In the genomic region with DNA sequence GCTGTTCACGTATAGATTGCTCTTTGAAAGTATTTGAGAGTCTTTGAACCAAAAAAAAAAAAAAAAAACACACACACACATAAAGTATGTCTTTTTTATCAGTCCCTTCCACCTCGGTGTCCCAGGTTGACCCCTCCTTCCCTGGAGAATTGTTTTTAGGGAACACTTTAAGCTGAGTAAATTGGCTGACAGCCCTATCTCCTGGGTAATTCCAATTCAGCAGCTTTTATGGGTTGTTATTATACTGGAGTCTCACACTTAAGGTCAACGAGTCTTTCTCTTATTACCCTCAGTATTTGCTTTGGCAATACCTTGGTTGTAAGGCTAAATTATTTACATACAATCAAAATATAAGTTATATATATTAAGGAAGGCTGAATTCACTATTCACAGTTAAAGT, we compare ENCODE assay signal across 24 cellular contexts.
"Had no signal": no experiment of that assay in that cellular context is flagged by ENCODE, and none has a peak within 500 bp of the region (broad histone marks: within the 10 kb centered on the region; RNA-seq: fewer than 3 reads in every experiment).

No MANE protein-coding gene starts in this region.

- H3K27ac Mint-ChIP-seq: activated B cell treated with CpG ODN at 0.5 μM for 24 hours; activated CD4-positive, alpha-beta T cell treated with anti-CD3 and anti-CD28 coated beads for 36 hours; activated naive CD4-positive, alpha-beta T cell treated with anti-CD3 and anti-CD28 coated beads for 36 hours; activated T-cell treated with anti-CD3 and anti-CD28 coated beads, Interleukin-2, amount 50 U/mL, for 24 hours; activated T-helper 2 cell treated with anti-CD3 and anti-CD28 coated beads, Interferon-gamma antibody, Interleukin-2, Interleukin-4, amounts not matched to agents 10 μg/mL and 5 μg/mL and 100 μg/mL, durations not matched to agents 14 hours and 24 hours and 36 hours; natural killer cell treated with Interleukin-12 subunit alpha and Interleukin-12 subunit beta and Interleukin-15 and Interleukin-18, amount 100 ng/mL, for 72 hours; type B pancreatic cell had no signal

- FAIRE-seq: bronchial epithelial cell, islet of Langerhans had no signal

- H3K4me3 Mint-ChIP-seq: activated B cell treated with CpG ODN at 0.5 μM for 24 hours; activated CD4-positive, alpha-beta T cell treated with anti-CD3 and anti-CD28 coated beads for 36 hours; activated naive CD4-positive, alpha-beta T cell treated with anti-CD3 and anti-CD28 coated beads for 36 hours; activated T-cell treated with anti-CD3 and anti-CD28 coated beads, Interleukin-2, amount 50 U/mL, for 24 hours; natural killer cell treated with Interleukin-12 subunit alpha and Interleukin-12 subunit beta and Interleukin-15 and Interleukin-18, amount 100 ng/mL, for 72 hours; type B pancreatic cell had no signal

- H3K4me1 ChIP-seq: esophagus muscularis mucosa, gastroesophageal sphincter, prostate gland, spleen had no signal

- H3K36me3 ChIP-seq: esophagus muscularis mucosa, gastroesophageal sphincter, prostate gland, spleen, thoracic aorta had no signal

- H3K9me3 ChIP-seq: esophagus muscularis mucosa, prostate gland, thoracic aorta had no signal

- H3K36me3 Mint-ChIP-seq: type B pancreatic cell had no signal

- H3K27me3 Mint-ChIP-seq: natural killer cell treated with Interleukin-12 subunit alpha and Interleukin-12 subunit beta and Interleukin-15 and Interleukin-18, amount 100 ng/mL, for 72 hours had no signal

- H3K27ac ChIP-seq: coronary artery, esophagus muscularis mucosa, gastroesophageal sphincter, prostate gland, spleen, thoracic aorta had no signal

- DNase-seq: activated B cell treated with CpG ODN at 0.5 μM for 24 hours; activated CD4-positive, alpha-beta T cell treated with anti-CD3 and anti-CD28 coated beads for 36 hours; activated CD4-positive, alpha-beta T cell treated with anti-CD3 and anti-CD28 coated beads, Interleukin-2, amount 50 U/mL, for 4 hours; activated CD8-positive, alpha-beta memory T cell treated with anti-CD3 and anti-CD28 coated beads for 24 hours; activated CD8-positive, alpha-beta memory T cell treated with anti-CD3 and anti-CD28 coated beads, Interleukin-2, amount 50 U/mL, for 4 hours; activated naive CD4-positive, alpha-beta T cell treated with anti-CD3 and anti-CD28 coated beads for 36 hours; activated T-cell treated with anti-CD3 and anti-CD28 coated beads, Interleukin-2, amount 50 U/mL, for 24 hours; amygdala; head of caudate nucleus; hypothalamus; midbrain; spleen; stimulated activated CD4-positive, alpha-beta T cell treated with anti-CD3 and anti-CD28 coated beads, Interleukin-4, amount 100 ng/mL, for 1 hour; stimulated activated naive CD4-positive, alpha-beta T cell had no signal

- H3K27me3 ChIP-seq: esophagus muscularis mucosa, gastroesophageal sphincter had no signal

- H3K4me3 ChIP-seq: coronary artery, esophagus muscularis mucosa, gastroesophageal sphincter, prostate gland, spleen, thoracic aorta had no signal

- H3K4me1 Mint-ChIP-seq: activated B cell treated with CpG ODN at 0.5 μM for 24 hours; activated CD4-positive, alpha-beta T cell treated with anti-CD3 and anti-CD28 coated beads for 36 hours had no signal

- H3K9me3 Mint-ChIP-seq: activated T-helper 2 cell treated with anti-CD3 and anti-CD28 coated beads, Interferon-gamma antibody, Interleukin-2, Interleukin-4, amounts not matched to agents 10 μg/mL and 5 μg/mL and 100 μg/mL, durations not matched to agents 14 hours and 24 hours and 36 hours; type B pancreatic cell had no signal

- ATAC-seq: activated CD4-positive, alpha-beta T cell treated with anti-CD3 and anti-CD28 coated beads for 36 hours; gastroesophageal sphincter; natural killer cell treated with Interleukin-12 subunit alpha and Interleukin-12 subunit beta and Interleukin-15 and Interleukin-18, amount 100 ng/mL, for 72 hours had no signal
